In the genomic region with DNA sequence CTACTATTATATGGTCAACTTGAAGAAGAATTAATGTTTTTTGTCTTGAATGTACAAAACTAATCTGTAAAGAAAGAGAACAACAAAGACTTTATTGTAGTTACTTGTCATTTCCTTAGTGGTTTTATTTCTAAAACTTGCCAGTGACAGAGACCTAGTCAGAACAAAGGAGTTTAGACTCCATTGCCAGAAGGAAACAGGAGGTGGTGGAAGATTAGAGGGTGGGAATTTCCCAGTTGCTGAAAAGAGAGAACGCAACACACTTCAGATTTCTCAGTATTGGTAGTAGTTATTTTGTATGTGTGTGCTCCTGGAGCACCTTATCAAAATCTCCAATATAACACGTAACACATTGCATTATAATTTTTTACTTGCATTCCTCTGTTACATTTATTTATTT, we compare ENCODE assay signal across 30 cellular contexts.
"Had no signal": no experiment of that assay in that cellular context is flagged by ENCODE, and none has a peak within 500 bp of the region (broad histone marks: within the 10 kb centered on the region; RNA-seq: fewer than 3 reads in every experiment).

No MANE protein-coding gene starts in this region.

- H3K9me3 Mint-ChIP-seq: endodermal cell had no signal

- H3K4me3 Mint-ChIP-seq: endodermal cell had no signal

- H3K27ac Mint-ChIP-seq: endodermal cell, progenitor cell of endocrine pancreas had no signal

- H3K9ac ChIP-seq: SK-N-SH had no signal

- H3K36me3 Mint-ChIP-seq: naive thymus-derived CD4-positive, alpha-beta T cell had no signal

- H3K36me3 ChIP-seq: esophagus squamous epithelium, ovary, stomach, thyroid gland, upper lobe of left lung, vagina had no signal

- H3K4me2 ChIP-seq: hepatocyte, SK-N-SH had no signal

- H2AFZ ChIP-seq: hepatocyte had no signal

- ATAC-seq: left cardiac atrium; left ventricle myocardium superior; naive thymus-derived CD4-positive, alpha-beta T cell; sciatic nerve had no signal

- H3K27ac ChIP-seq: epithelial cell of prostate, esophagus squamous epithelium, hepatocyte, ovary, stomach, thyroid gland, upper lobe of left lung, vagina had no signal

- H3K27me3 ChIP-seq: hepatocyte, ovary, thyroid gland, upper lobe of left lung, vagina had no signal

- H3K4me3 ChIP-seq: esophagus squamous epithelium, hepatocyte, ovary, skin epidermis, stomach, thyroid gland, upper lobe of left lung, vagina had no signal

- DNase-seq: activated CD4-positive, alpha-beta T cell treated with anti-CD3 and anti-CD28 coated beads for 1 hour; activated CD4-positive, alpha-beta T cell treated with anti-CD3 and anti-CD28 coated beads, Interleukin-2, amount 50 U/mL, for 48 hours; activated CD8-positive, alpha-beta memory T cell treated with anti-CD3 and anti-CD28 coated beads, Interleukin-2, amount 50 U/mL, for 48 hours; activated gamma-delta T cell; amygdala; caudate nucleus; endodermal cell; esophagus squamous epithelium; foreskin melanocyte; islet precursor cell; left cardiac atrium; left ventricle myocardium superior; midbrain; ovary; retina; SK-N-SH; stimulated activated CD4-positive, alpha-beta T cell treated with anti-CD3 and anti-CD28 coated beads, Interleukin-12 subunit alpha, Interleukin-12 subunit beta, amount 100 ng/mL, for 4 hours; stimulated activated CD4-positive, alpha-beta T cell treated with anti-CD3 and anti-CD28 coated beads, Interleukin-4, amount 100 ng/mL, for 1 hour; stomach; SW 1271; T-helper 2 cell; thyroid gland; upper lobe of left lung had no signal

- H3K4me1 ChIP-seq: esophagus squamous epithelium, thyroid gland, upper lobe of left lung had no signal

- H3K79me2 ChIP-seq: hepatocyte had no signal

- H3K9me3 ChIP-seq: esophagus squamous epithelium, ovary, SK-N-SH, stomach, thyroid gland, upper lobe of left lung, vagina had no signal

- H3K4me1 Mint-ChIP-seq: endodermal cell had no signal
